8 cellular contexts compared by ENCODE assay signal in the genomic region with DNA sequence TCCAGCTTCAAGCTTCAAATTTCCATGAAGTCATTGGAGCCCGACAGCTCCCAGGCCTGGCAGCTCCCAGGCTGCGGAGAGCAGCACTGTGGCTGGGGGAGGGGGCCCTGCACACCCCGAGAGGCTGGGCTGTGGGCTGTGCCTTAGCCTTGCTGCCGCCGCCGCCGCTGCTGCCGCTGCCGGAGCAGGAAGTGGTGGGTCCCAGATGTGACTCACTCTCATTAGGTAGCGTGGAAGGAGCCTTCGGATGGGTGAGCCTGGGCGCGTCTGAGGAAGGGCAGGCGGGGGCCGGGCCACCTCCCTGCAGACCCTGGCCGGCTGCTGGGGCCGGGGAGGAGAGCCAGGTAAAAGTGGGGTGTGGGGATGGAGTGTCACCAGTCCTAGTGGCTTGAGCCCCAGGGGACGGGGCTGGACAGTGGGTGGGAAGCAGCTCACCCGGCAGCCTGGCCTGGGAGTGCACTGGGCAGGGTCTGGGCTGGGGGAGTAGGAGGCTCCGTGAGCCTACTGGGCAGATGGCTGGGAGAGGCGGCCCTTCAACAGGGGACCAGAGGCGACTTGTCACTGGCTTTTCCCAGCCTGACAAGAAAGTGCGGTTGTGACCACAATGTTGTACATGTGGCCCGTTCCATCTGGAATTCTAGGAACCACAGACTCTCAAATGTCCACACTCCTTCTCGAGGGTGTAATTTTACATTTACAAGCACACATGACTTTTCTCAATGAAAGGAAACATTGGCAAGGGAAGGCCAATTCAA. TPM values are rescaled to one million over a fixed set of nuclear protein-coding genes. Genes with fewer than 3 reads are reported as not detected.
DNase-seq lines count a peak whose midpoint lies in the region; TF ChIP-seq lines count a peak whose summit lies in the region.

A gene (plus strand): TSS at position 215 of the 755 bp plus-strand sequence. CDS start 21,629 bp downstream, outside the sequence.

- H3K4me1 Mint-ChIP-seq in mesothelial cell of epicardium: peaks cover 9% of the 10 kb centered on the region

- no peaks in the 10 kb centered on the region for H3K27me3 ChIP-seq in MG63

- peaks cover 1% of the 10 kb centered on the region for H3K36me3 Mint-ChIP-seq in mesothelial cell of epicardium

- no peaks in the 10 kb centered on the region for H3K27me3 Mint-ChIP-seq in mesothelial cell of epicardium (ENCODE audit: low read depth)

- H3K9me3 Mint-ChIP-seq in mesothelial cell of epicardium: peaks cover 3% of the 10 kb centered on the region

- H3K4me3 ChIP-seq in MG63: peak within 1 kb of the TSS; percentile 49

- peak; percentile 94 for DNase-seq in GM03348 (ENCODE audit: low spot score)
- peak; percentile 93 for DNase-seq in H4 (ENCODE audit: low spot score)
- DNase-seq in MG63: peak; percentile 88
- DNase-seq in activated CD4-positive, alpha-beta T cell treated with anti-CD3 and anti-CD28 coated beads for 4 hours: peak; percentile 80 to 83
- peak; percentile 68 for DNase-seq in dedifferentiated amniotic fluid mesenchymal stem cell (ENCODE audit: extremely low spot score)
- DNase-seq in mesothelial cell of epicardium (ENCODE audit: low spot score in 2 of 2, unreplicated experiment in 2 of 2): peak in 1 of 2 experiments; percentile 64
- DNase-seq in stimulated activated CD8-positive, alpha-beta memory T cell treated with anti-CD3 and anti-CD28 coated beads, Interleukin-7, amount 100 ng/mL, for 1 hour (ENCODE audit: low read depth in 2 of 2): peak; percentile 69 to 71
- DNase-seq in inferior parietal cortex (ENCODE audit: extremely low spot score): no peak

- H3K4me3 Mint-ChIP-seq in mesothelial cell of epicardium: peak within 1 kb of the TSS; percentile 49

- peak within 1 kb of the TSS; percentile 64 for H3K27ac Mint-ChIP-seq in mesothelial cell of epicardium

- H3K36me3 ChIP-seq in MG63: no peaks in the 10 kb centered on the region

- H3K9me3 ChIP-seq in MG63: no peaks in the 10 kb centered on the region

- TF ChIP-seq CTCF in mesothelial cell of epicardium (IDR thresholded peaks at IDR 0.05; ENCODE audit: unreplicated experiment): no peak

RNA-seq across cellular contexts. Expression of the gene that starts here (rescaled TPM):
- total RNA-seq in H4 (2014; rRNA removed; shearing (Covaris generic)): 28.8 and 41.6 TPM in 2 replicates
- total RNA-seq in MG63 (2014; rRNA removed; shearing (Covaris generic); ENCODE audit: low replicate concordance): 21.5 and 28.0 TPM in 2 replicates
- total RNA-seq in mesothelial cell of epicardium: 23.5 to 25.7 TPM (median 24.8 TPM) in 3 replicates
